ENCODE assay signal across 28 cellular contexts in genomic region chr2:27573452-27573851, GRCh38. TPM values are rescaled to one million over a fixed set of nuclear protein-coding genes. Genes with fewer than 3 reads are reported as not detected.
DNase-seq lines count a peak whose midpoint lies in the region; ATAC-seq, FAIRE-seq and TF ChIP-seq lines count a peak whose summit lies in the region.
"Had no signal": no experiment of that assay in that cellular context is flagged by ENCODE, and none has a peak within 500 bp of the region (broad histone marks: within the 10 kb centered on the region; RNA-seq: fewer than 3 reads in every experiment).

No MANE protein-coding gene starts in this region.

- no peaks in the 10 kb centered on the region for H3K27me3 ChIP-seq in KMS-11 (ENCODE audit: insufficient read depth, low read depth)
- H3K27me3 ChIP-seq: breast epithelium, foreskin keratinocyte, right lobe of liver had no signal

- ATAC-seq in HG02852 (IDR thresholded peaks at IDR 0.05; ENCODE audit: unreplicated experiment) = no peak
- ATAC-seq: foreskin keratinocyte; heart right ventricle; right lobe of liver; stimulated activated memory B cell treated with anti-CD40 and anti-IgM and Interleukin-4, amounts not matched to agents 10 μg/mL and 1 μg/mL and 100 μg/mL, for 72 hours; T-helper 17 cell had no signal

- no peaks in the 10 kb centered on the region for H4K20me1 ChIP-seq in KMS-11 (ENCODE audit: insufficient read depth)

- H2AFZ ChIP-seq in KMS-11 (ENCODE audit: low read depth) = no peak overlapping the region
- H2AFZ ChIP-seq: GM23248 had no signal

- no peak overlapping the region for H3K27ac Mint-ChIP-seq in activated T-helper 1 cell treated with anti-CD3 and anti-CD28 coated beads, Interleukin-12 subunit alpha, Interleukin-12 subunit beta, Interleukin-2, Interleukin-4 antibody, amounts not matched to agents 30 ng/mL and 10 ng/mL and 1 ng/mL, durations not matched to agents 14 hours and 24 hours and 36 hours
- H3K27ac Mint-ChIP-seq: IgD-negative memory B cell; mesothelial cell of epicardium; naive B cell; stimulated activated memory B cell treated with anti-CD40 and anti-IgM and Interleukin-4, amounts not matched to agents 10 μg/mL and 1 μg/mL and 100 μg/mL, for 72 hours; T-helper 17 cell had no signal

- peaks cover 4% of the 10 kb centered on the region for H3K9me3 Mint-ChIP-seq in activated T-helper 1 cell treated with anti-CD3 and anti-CD28 coated beads, Interleukin-12 subunit alpha, Interleukin-12 subunit beta, Interleukin-2, Interleukin-4 antibody, amounts not matched to agents 30 ng/mL and 10 ng/mL and 1 ng/mL, durations not matched to agents 14 hours and 24 hours and 36 hours

- peak; percentile 65 for DNase-seq in astrocyte of the cerebellum (ENCODE audit: low read depth)
- peak; percentile 53 for DNase-seq in fibroblast of the aortic adventitia (ENCODE audit: low read depth)
- DNase-seq in smooth muscle cell of the brain vasculature (ENCODE audit: low read depth, low spot score) = peak; percentile 7
- no peak for DNase-seq in urothelium cell line (ENCODE audit: low spot score)
- DNase-seq in activated T-helper 1 cell treated with anti-CD3 and anti-CD28 coated beads, Interleukin-12 subunit alpha, Interleukin-12 subunit beta, Interleukin-2, Interleukin-4 antibody, amounts not matched to agents 30 ng/mL and 10 ng/mL and 1 ng/mL, durations not matched to agents 14 hours and 24 hours and 36 hours (ENCODE audit: low spot score) = no peak
- DNase-seq: activated T-cell treated with anti-CD3 and anti-CD28 coated beads, Interleukin-2, amount 50 U/mL, for 48 hours; Caco-2; foreskin keratinocyte; GM23248; heart right ventricle; naive B cell; NCI-H1105; NCI-H187; NCI-H2171 treated with DMSO at 0.1 percent for 48 hours; NCI-H524; nucleus accumbens; right lobe of liver; T-helper 17 cell; trophoblast cell had no signal

- H3K9ac ChIP-seq in KMS-11 = no peak overlapping the region
- H3K9ac ChIP-seq: GM23248 had no signal

- no peaks in the 10 kb centered on the region for H3K36me3 Mint-ChIP-seq in activated T-helper 1 cell treated with anti-CD3 and anti-CD28 coated beads, Interleukin-12 subunit alpha, Interleukin-12 subunit beta, Interleukin-2, Interleukin-4 antibody, amounts not matched to agents 30 ng/mL and 10 ng/mL and 1 ng/mL, durations not matched to agents 14 hours and 24 hours and 36 hours (ENCODE audit: low read depth)

- intact Hi-C loops in activated T-helper 1 cell treated with anti-CD3 and anti-CD28 coated beads, Interleukin-12 subunit alpha, Interleukin-12 subunit beta, Interleukin-2, Interleukin-4 antibody, amounts not matched to agents 30 ng/mL and 10 ng/mL and 1 ng/mL, durations not matched to agents 14 hours and 24 hours and 36 hours (cut with micrococcal nuclease) = no loop called here

- no peaks in the 10 kb centered on the region for H3K36me3 ChIP-seq in KMS-11 (ENCODE audit: insufficient read depth)
- H3K36me3 ChIP-seq: breast epithelium, heart right ventricle, prostate gland, right lobe of liver had no signal

- no peak overlapping the region for H3K4me3 Mint-ChIP-seq in activated T-helper 1 cell treated with anti-CD3 and anti-CD28 coated beads, Interleukin-12 subunit alpha, Interleukin-12 subunit beta, Interleukin-2, Interleukin-4 antibody, amounts not matched to agents 30 ng/mL and 10 ng/mL and 1 ng/mL, durations not matched to agents 14 hours and 24 hours and 36 hours
- H3K4me3 Mint-ChIP-seq: IgD-negative memory B cell; mesothelial cell of epicardium; naive B cell; stimulated activated memory B cell treated with anti-CD40 and anti-IgM and Interleukin-4, amounts not matched to agents 10 μg/mL and 1 μg/mL and 100 μg/mL, for 72 hours; T-helper 17 cell had no signal

- H3K4me1 Mint-ChIP-seq in activated T-helper 1 cell treated with anti-CD3 and anti-CD28 coated beads, Interleukin-12 subunit alpha, Interleukin-12 subunit beta, Interleukin-2, Interleukin-4 antibody, amounts not matched to agents 30 ng/mL and 10 ng/mL and 1 ng/mL, durations not matched to agents 14 hours and 24 hours and 36 hours (ENCODE audit: low read depth) = no peaks in the 10 kb centered on the region
- H3K4me1 Mint-ChIP-seq: mesothelial cell of epicardium; naive B cell; stimulated activated memory B cell treated with anti-CD40 and anti-IgM and Interleukin-4, amounts not matched to agents 10 μg/mL and 1 μg/mL and 100 μg/mL, for 72 hours; T-helper 17 cell had no signal

- no peak for FAIRE-seq in urothelium cell line (lab: Jason Lieb, UNC)
- FAIRE-seq: TTC549 had no signal

- peaks cover 88% of the 10 kb centered on the region for H3K4me1 ChIP-seq in KMS-11 (ENCODE audit: low read depth, poor library complexity, severe bottlenecking)
- H3K4me1 ChIP-seq: breast epithelium, Caco-2, foreskin keratinocyte, heart right ventricle, prostate gland, right lobe of liver had no signal

- no peak overlapping the region for H3K4me3 ChIP-seq in KMS-11 (IDR thresholded peaks at IDR 0.05; ENCODE audit: insufficient read depth, low read depth, low read length)
- H3K4me3 ChIP-seq in astrocyte of the cerebellum (ENCODE audit: low read depth, low read length) = no peak overlapping the region
- H3K4me3 ChIP-seq in fibroblast of the aortic adventitia (ENCODE audit: low read depth, low read length) = no peak overlapping the region
- H3K4me3 ChIP-seq: breast epithelium, GM23248, heart right ventricle, prostate gland, right lobe of liver had no signal

- H3K27ac ChIP-seq in KMS-11 = peak overlapping the region; percentile 65
- H3K27ac ChIP-seq: breast epithelium, C4-2B, foreskin keratinocyte, GM23248, heart right ventricle, prostate gland, right lobe of liver had no signal

- H3K79me2 ChIP-seq in KMS-11 (ENCODE audit: insufficient read depth, low read depth) = no peaks in the 10 kb centered on the region

- H3K4me2 ChIP-seq in KMS-11 = peak overlapping the region; percentile 81; the same call in 1 of the 2 replicates

- in situ Hi-C loops in astrocyte of the cerebellum (cut with HindIII; ENCODE audit: low sequenced_read_pairs) = no loop called here

- TF ChIP-seq CTCF in KMS-11 (conservative IDR thresholded peaks at IDR 0.05; ENCODE audit: low read depth, low read length) (no peak), astrocyte of the cerebellum (IDR thresholded peaks at IDR 0.05; ENCODE audit: low read depth, low read length, missing control alignments) (no peak), fibroblast of the aortic adventitia (IDR thresholded peaks at IDR 0.05; ENCODE audit: insufficient read depth, low read length) (no peak)

- peaks cover 32% of the 10 kb centered on the region for H3K27me3 Mint-ChIP-seq in activated T-helper 1 cell treated with anti-CD3 and anti-CD28 coated beads, Interleukin-12 subunit alpha, Interleukin-12 subunit beta, Interleukin-2, Interleukin-4 antibody, amounts not matched to agents 30 ng/mL and 10 ng/mL and 1 ng/mL, durations not matched to agents 14 hours and 24 hours and 36 hours (ENCODE audit: insufficient read depth)
- H3K27me3 Mint-ChIP-seq: T-helper 17 cell had no signal

RNA-seq across cellular contexts. Expression of gene ZNF512, which starts 9.4 kb away (rescaled TPM):
- 32.2 and 34.7 TPM in 2 replicates for total RNA-seq in fibroblast of the aortic adventitia (ENCODE audit: low replicate concordance)
- total RNA-seq in activated T-helper 1 cell treated with anti-CD3 and anti-CD28 coated beads, Interleukin-12 subunit alpha, Interleukin-12 subunit beta, Interleukin-2, Interleukin-4 antibody, amounts not matched to agents 30 ng/mL and 10 ng/mL and 1 ng/mL, durations not matched to agents 14 hours and 24 hours and 36 hours = 24.6 and 25.0 TPM in 2 replicates

RNA-seq across cellular contexts. Expression of gene CCDC121, which starts 55.4 kb away (rescaled TPM):
- total RNA-seq in fibroblast of the aortic adventitia (ENCODE audit: low replicate concordance) = 3.6 and 7.0 TPM in 2 replicates
- total RNA-seq in activated T-helper 1 cell treated with anti-CD3 and anti-CD28 coated beads, Interleukin-12 subunit alpha, Interleukin-12 subunit beta, Interleukin-2, Interleukin-4 antibody, amounts not matched to agents 30 ng/mL and 10 ng/mL and 1 ng/mL, durations not matched to agents 14 hours and 24 hours and 36 hours = 0.66 and 1.3 TPM in 2 replicates

RNA-seq across cellular contexts. Expression of gene GPN1, which starts 55.4 kb away (rescaled TPM):
- total RNA-seq in fibroblast of the aortic adventitia (ENCODE audit: low replicate concordance) = 40.2 and 49.0 TPM in 2 replicates
- 48.3 and 51.0 TPM in 2 replicates for total RNA-seq in activated T-helper 1 cell treated with anti-CD3 and anti-CD28 coated beads, Interleukin-12 subunit alpha, Interleukin-12 subunit beta, Interleukin-2, Interleukin-4 antibody, amounts not matched to agents 30 ng/mL and 10 ng/mL and 1 ng/mL, durations not matched to agents 14 hours and 24 hours and 36 hours

Comparison
In these comparisons a context has a peak if more than half of its experiments do, and no peak if none do; other contexts are left out.
1. DNase-seq: peak in astrocyte of the cerebellum (single experiment), fibroblast of the aortic adventitia (single experiment) and smooth muscle cell of the brain vasculature (single experiment); none in urothelium cell line (single experiment) and activated T-helper 1 cell treated with anti-CD3 and anti-CD28 coated beads, Interleukin-12 subunit alpha, Interleukin-12 subunit beta, Interleukin-2, Interleukin-4 antibody, amounts not matched to agents 30 ng/mL and 10 ng/mL and 1 ng/mL, durations not matched to agents 14 hours and 24 hours and 36 hours (single experiment).